Comparison of ENCODE assay signal across 1 cellular context in the genomic region with DNA sequence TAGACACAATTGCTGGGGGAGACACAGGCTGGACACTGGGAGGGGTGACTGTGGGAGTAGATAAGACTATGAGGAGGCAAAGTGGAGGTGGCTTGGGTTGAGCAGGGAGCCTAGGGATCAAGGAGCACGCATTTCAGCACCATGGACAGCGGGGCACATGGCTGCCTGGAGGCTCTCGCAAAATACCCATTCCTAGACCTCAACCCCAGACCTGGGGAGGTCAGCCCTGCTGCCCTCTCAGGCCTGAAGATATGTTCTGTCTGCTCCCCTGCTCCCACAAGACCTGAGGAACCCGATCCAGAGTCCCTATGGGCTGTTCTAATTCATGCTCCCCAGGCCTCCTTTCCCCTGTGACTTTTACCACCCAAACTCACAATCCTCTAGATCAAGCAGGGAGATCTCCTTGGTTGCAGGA.
A peak's percentile ranks its signal among the peaks of the same experiment; 100 is the strongest.
TF ChIP-seq lines count a peak whose summit lies in the region.

No MANE protein-coding gene starts in this region.

TF ChIP-seq in HepG2, 621 proteins besides CTCF, POLR2A, EP300 and RAD21 (continued from another document and continues in another):
- TF ChIP-seq PATZ1 (CRISPR knock-in tag; IDR thresholded peaks at IDR 0.05) (peak; percentile 24; the same call in 1 of the 2 replicates), ZIK1 (CRISPR knock-in tag; IDR thresholded peaks at IDR 0.05; ENCODE audit: borderline replicate concordance, low read depth) (0 out of 2 replicates have a peak, but pooled peaks have one; percentile 54), HNRNPUL1 (IDR thresholded peaks at IDR 0.05; ENCODE audit: low read depth, low read length) (no peak), HNRNPLL (IDR thresholded peaks at IDR 0.05; ENCODE audit: low read depth, low read length, poor library complexity, severe bottlenecking) (no peak), ZNF451 (CRISPR knock-in tag; IDR thresholded peaks at IDR 0.05) (peak; percentile 61; the same call in 1 of the 2 replicates), SETDB1 (CRISPR knock-in tag; IDR thresholded peaks at IDR 0.05; ENCODE audit: borderline replicate concordance) (no peak), FOXO1 (CRISPR knock-in tag; IDR thresholded peaks at IDR 0.05) (no peak), BCL6 (CRISPR knock-in tag; IDR thresholded peaks at IDR 0.05) (peak; percentile 52), JDP2 (CRISPR knock-in tag; IDR thresholded peaks at IDR 0.05; ENCODE audit: borderline replicate concordance) (no peak; the same call in 1 of the 2 replicates), CEBPB (IDR thresholded peaks at IDR 0.05; ENCODE audit: borderline replicate concordance, low read depth, low read length) (no peak), RBM22 (optimal IDR thresholded peaks at IDR 0.05; ENCODE audit: low read length) (no peak), ZNF83 (CRISPR knock-in tag; IDR thresholded peaks at IDR 0.05; ENCODE audit: borderline replicate concordance) (no peak), HMG20B (CRISPR knock-in tag; conservative IDR thresholded peaks at IDR 0.05) (0 out of 2 replicates have a peak, but pooled peaks have one; percentile 42), PLRG1 (conservative IDR thresholded peaks at IDR 0.05) (no peak), ATRX (CRISPR knock-in tag; IDR thresholded peaks at IDR 0.05; ENCODE audit: borderline replicate concordance) (no peak), ZBTB37 (CRISPR knock-in tag; IDR thresholded peaks at IDR 0.05) (no peak), E2F1 (CRISPR knock-in tag; IDR thresholded peaks at IDR 0.05) (0 out of 2 replicates have a peak, but pooled peaks have one; percentile 55), HOXA5 (CRISPR knock-in tag; IDR thresholded peaks at IDR 0.05) (peak; percentile 92), SUZ12 (IDR thresholded peaks at IDR 0.05; ENCODE audit: low read depth, low read length) (no peak), TSC22D2 (CRISPR knock-in tag; IDR thresholded peaks at IDR 0.05; ENCODE audit: borderline replicate concordance) (peak; percentile 88), RELA (CRISPR knock-in tag; IDR thresholded peaks at IDR 0.05) (no peak), MEIS1 (CRISPR knock-in tag; IDR thresholded peaks at IDR 0.05; ENCODE audit: borderline replicate concordance) (no peak), ZFP82 (CRISPR knock-in tag; IDR thresholded peaks at IDR 0.05; ENCODE audit: borderline replicate concordance) (no peak), IKZF1 (IDR thresholded peaks at IDR 0.05) (no peak), ZBTB7B (CRISPR knock-in tag; IDR thresholded peaks at IDR 0.05) (no peak), NCOA5 (CRISPR knock-in tag; IDR thresholded peaks at IDR 0.05) (no peak), ARNTL (CRISPR knock-in tag; IDR thresholded peaks at IDR 0.05) (0 out of 2 replicates have a peak, but pooled peaks have one; percentile 45), KAT8 (CRISPR knock-in tag; IDR thresholded peaks at IDR 0.05) (peak; percentile 50; the same call in 1 of the 2 replicates), ZNF816 (CRISPR knock-in tag; IDR thresholded peaks at IDR 0.05; ENCODE audit: borderline replicate concordance) (peak; percentile 54; the same call in 1 of the 2 replicates), ZNF446 (CRISPR knock-in tag; IDR thresholded peaks at IDR 0.05) (no peak), YEATS4 (CRISPR knock-in tag; IDR thresholded peaks at IDR 0.05; ENCODE audit: borderline replicate concordance) (0 out of 2 replicates have a peak, but pooled peaks have one; percentile 29), ZNF513 (CRISPR knock-in tag; conservative IDR thresholded peaks at IDR 0.05) (no peak), NONO (IDR thresholded peaks at IDR 0.05) (no peak), NONO (CRISPR knock-in tag; conservative IDR thresholded peaks at IDR 0.05) (no peak)
- TF ChIP-seq, protein P1, sequence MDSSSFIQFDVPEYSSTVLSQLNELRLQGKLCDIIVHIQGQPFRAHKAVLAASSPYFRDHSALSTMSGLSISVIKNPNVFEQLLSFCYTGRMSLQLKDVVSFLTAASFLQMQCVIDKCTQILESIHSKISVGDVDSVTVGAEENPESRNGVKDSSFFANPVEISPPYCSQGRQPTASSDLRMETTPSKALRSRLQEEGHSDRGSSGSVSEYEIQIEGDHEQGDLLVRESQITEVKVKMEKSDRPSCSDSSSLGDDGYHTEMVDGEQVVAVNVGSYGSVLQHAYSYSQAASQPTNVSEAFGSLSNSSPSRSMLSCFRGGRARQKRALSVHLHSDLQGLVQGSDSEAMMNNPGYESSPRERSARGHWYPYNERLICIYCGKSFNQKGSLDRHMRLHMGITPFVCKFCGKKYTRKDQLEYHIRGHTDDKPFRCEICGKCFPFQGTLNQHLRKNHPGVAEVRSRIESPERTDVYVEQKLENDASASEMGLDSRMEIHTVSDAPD (CRISPR knock-in tag; IDR thresholded peaks at IDR 0.05) = no peak
- TF ChIP-seq, protein P2, sequence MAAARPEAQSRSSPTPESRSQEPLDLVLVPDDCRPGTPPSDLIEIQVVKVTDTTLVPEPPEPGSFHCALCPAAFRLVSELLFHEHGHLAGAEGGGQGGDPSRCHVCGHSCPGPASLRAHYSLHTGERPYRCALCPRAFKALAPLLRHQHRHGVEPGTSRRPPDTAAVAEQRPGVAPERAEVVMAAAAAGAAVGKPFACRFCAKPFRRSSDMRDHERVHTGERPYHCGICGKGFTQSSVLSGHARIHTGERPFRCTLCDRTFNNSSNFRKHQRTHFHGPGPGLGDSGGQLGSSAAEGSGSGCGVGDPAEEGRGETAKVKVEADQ (CRISPR knock-in tag; IDR thresholded peaks at IDR 0.05; ENCODE audit: borderline replicate concordance) = peak; percentile 68; the same call in 1 of the 2 replicates
- TF ChIP-seq, protein P3, sequence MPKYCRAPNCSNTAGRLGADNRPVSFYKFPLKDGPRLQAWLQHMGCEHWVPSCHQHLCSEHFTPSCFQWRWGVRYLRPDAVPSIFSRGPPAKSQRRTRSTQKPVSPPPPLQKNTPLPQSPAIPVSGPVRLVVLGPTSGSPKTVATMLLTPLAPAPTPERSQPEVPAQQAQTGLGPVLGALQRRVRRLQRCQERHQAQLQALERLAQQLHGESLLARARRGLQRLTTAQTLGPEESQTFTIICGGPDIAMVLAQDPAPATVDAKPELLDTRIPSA (CRISPR knock-in tag; IDR thresholded peaks at IDR 0.05; ENCODE audit: borderline replicate concordance) = no peak
- TF ChIP-seq, protein P4, sequence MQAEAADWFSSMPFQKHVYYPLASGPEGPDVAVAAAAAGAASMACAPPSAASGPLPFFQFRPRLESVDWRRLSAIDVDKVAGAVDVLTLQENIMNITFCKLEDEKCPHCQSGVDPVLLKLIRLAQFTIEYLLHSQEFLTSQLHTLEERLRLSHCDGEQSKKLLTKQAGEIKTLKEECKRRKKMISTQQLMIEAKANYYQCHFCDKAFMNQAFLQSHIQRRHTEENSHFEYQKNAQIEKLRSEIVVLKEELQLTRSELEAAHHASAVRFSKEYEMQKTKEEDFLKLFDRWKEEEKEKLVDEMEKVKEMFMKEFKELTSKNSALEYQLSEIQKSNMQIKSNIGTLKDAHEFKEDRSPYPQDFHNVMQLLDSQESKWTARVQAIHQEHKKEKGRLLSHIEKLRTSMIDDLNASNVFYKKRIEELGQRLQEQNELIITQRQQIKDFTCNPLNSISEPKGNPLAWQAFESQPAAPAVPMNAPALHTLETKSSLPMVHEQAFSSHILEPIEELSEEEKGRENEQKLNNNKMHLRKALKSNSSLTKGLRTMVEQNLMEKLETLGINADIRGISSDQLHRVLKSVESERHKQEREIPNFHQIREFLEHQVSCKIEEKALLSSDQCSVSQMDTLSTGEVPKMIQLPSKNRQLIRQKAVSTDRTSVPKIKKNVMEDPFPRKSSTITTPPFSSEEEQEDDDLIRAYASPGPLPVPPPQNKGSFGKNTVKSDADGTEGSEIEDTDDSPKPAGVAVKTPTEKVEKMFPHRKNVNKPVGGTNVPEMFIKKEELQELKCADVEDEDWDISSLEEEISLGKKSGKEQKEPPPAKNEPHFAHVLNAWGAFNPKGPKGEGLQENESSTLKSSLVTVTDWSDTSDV (CRISPR knock-in tag; IDR thresholded peaks at IDR 0.05) = no peak
- TF ChIP-seq, protein P5, sequence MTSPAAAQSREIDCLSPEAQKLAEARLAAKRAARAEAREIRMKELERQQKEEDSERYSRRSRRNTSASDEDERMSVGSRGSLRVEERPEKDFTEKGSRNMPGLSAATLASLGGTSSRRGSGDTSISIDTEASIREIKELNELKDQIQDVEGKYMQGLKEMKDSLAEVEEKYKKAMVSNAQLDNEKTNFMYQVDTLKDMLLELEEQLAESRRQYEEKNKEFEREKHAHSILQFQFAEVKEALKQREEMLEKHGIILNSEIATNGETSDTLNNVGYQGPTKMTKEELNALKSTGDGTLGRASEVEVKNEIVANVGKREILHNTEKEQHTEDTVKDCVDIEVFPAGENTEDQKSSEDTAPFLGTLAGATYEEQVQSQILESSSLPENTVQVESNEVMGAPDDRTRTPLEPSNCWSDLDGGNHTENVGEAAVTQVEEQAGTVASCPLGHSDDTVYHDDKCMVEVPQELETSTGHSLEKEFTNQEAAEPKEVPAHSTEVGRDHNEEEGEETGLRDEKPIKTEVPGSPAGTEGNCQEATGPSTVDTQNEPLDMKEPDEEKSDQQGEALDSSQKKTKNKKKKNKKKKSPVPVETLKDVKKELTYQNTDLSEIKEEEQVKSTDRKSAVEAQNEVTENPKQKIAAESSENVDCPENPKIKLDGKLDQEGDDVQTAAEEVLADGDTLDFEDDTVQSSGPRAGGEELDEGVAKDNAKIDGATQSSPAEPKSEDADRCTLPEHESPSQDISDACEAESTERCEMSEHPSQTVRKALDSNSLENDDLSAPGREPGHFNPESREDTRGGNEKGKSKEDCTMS (CRISPR knock-in tag; conservative IDR thresholded peaks at IDR 0.05) = no peak
- TF ChIP-seq, protein P6, sequence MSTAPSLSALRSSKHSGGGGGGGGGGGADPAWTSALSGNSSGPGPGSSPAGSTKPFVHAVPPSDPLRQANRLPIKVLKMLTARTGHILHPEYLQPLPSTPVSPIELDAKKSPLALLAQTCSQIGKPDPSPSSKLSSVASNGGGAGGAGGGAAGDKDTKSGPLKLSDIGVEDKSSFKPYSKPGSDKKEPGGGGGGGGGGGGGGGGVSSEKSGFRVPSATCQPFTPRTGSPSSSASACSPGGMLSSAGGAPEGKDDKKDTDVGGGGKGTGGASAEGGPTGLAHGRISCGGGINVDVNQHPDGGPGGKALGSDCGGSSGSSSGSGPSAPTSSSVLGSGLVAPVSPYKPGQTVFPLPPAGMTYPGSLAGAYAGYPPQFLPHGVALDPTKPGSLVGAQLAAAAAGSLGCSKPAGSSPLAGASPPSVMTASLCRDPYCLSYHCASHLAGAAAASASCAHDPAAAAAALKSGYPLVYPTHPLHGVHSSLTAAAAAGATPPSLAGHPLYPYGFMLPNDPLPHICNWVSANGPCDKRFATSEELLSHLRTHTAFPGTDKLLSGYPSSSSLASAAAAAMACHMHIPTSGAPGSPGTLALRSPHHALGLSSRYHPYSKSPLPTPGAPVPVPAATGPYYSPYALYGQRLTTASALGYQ (CRISPR knock-in tag; IDR thresholded peaks at IDR 0.05) = no peak
